Comparison of ENCODE assay signal across 18 cellular contexts in genomic region chr17:57672971-57673370, GRCh38.
DNase-seq lines count a peak whose midpoint lies in the region; ATAC-seq and TF ChIP-seq lines count a peak whose summit lies in the region.
"Had no signal": no experiment of that assay in that cellular context is flagged by ENCODE, and none has a peak within 500 bp of the region (broad histone marks: within the 10 kb centered on the region; RNA-seq: fewer than 3 reads in every experiment).

No MANE protein-coding gene starts in this region.

- intact Hi-C loops in activated naive CD4-positive, alpha-beta T cell treated with anti-CD3 and anti-CD28 coated beads for 36 hours (cut with micrococcal nuclease), result loop anchor here (1.0 to 10.0 kb wide), 7 partner anchors 74 to 542 kb away; partner anchors contain the start of genes CCDC182 and MSI2
- intact Hi-C loops in esophagus muscularis mucosa (cut with DNase I) (loop anchor here (5.0 to 10.0 kb wide), 2 partner anchors 76 to 538 kb away; no protein-coding TSS in a partner anchor), PC-3 (cut with micrococcal nuclease) (loop anchor here (1.0 to 5.0 kb wide), 4 partner anchors 76 to 542 kb away; no protein-coding TSS in a partner anchor)

- CTCF ChIA-PET in activated naive CD4-positive, alpha-beta T cell treated with anti-CD3 and anti-CD28 coated beads for 36 hours (lab: Charles Lee), result interaction anchor here (0.8 to 4.0 kb wide), 13 partner anchors 12 to 544 kb away, joined by 3 to 58 read pairs (median 4); no protein-coding TSS in a partner anchor
- CTCF ChIA-PET in PC-3 (lab: Charles Lee), result no interaction called here

- H3K4me3 ChIP-seq in esophagus muscularis mucosa, result no peak overlapping the region
- no peak overlapping the region for H3K4me3 ChIP-seq in PC-3 (ENCODE audit: low read length)

- H3F3A ChIP-seq in PC-3 (ENCODE audit: low read length, unreplicated experiment), result no peaks in the 10 kb centered on the region

- H3K9me3 ChIP-seq in esophagus muscularis mucosa (no peaks in the 10 kb centered on the region), PC-3 (ENCODE audit: low read length) (no peaks in the 10 kb centered on the region)
- H3K9me3 ChIP-seq: Caco-2 had no signal

- 98% methylated on average over 4 of the region's 4 CpGs for WGBS in esophagus muscularis mucosa

- no peaks in the 10 kb centered on the region for H3K27me3 Mint-ChIP-seq in activated naive CD4-positive, alpha-beta T cell treated with anti-CD3 and anti-CD28 coated beads for 36 hours (ENCODE audit: low read depth)
- H3K27me3 Mint-ChIP-seq in stimulated activated naive B cell treated with anti-CD40 and anti-IgM and Interleukin-4, amounts not matched to agents 10 μg/mL and 1 μg/mL and 100 μg/mL, for 72 hours, result no peaks in the 10 kb centered on the region
- H3K27me3 Mint-ChIP-seq: stimulated activated naive CD8-positive, alpha-beta T cell treated with anti-CD3 and anti-CD28 coated beads, Interleukin-15, amount 100 ng/mL, for 72 hours had no signal

- H3K9me2 ChIP-seq in PC-3 (replicated peaks; ENCODE audit: low read length), result no peaks in the 10 kb centered on the region

- H2AFZ ChIP-seq in PC-3 (ENCODE audit: low read length), result no peak overlapping the region

- H3K36me3 Mint-ChIP-seq in activated naive CD4-positive, alpha-beta T cell treated with anti-CD3 and anti-CD28 coated beads for 36 hours (ENCODE audit: low read depth), result no peaks in the 10 kb centered on the region
- peaks cover 21 to 51% of the 10 kb centered on the region in 2 donors for H3K36me3 Mint-ChIP-seq in stimulated activated naive B cell treated with anti-CD40 and anti-IgM and Interleukin-4, amounts not matched to agents 10 μg/mL and 1 μg/mL and 100 μg/mL, for 72 hours

- no peaks in the 10 kb centered on the region for H4K20me1 ChIP-seq in PC-3 (ENCODE audit: low read length)

- no peak for TF ChIP-seq POLR2A in esophagus muscularis mucosa (IDR thresholded peaks at IDR 0.05; ENCODE audit: low read depth)

- H3K27me3 ChIP-seq in esophagus muscularis mucosa (no peaks in the 10 kb centered on the region), PC-3 (ENCODE audit: low read length) (no peaks in the 10 kb centered on the region)

- no peak for DNase-seq in activated naive CD4-positive, alpha-beta T cell treated with anti-CD3 and anti-CD28 coated beads for 36 hours
- no peak for DNase-seq in activated naive CD4-positive, alpha-beta T cell treated with Interleukin-2 at 50 U/mL for 16 hours
- DNase-seq in activated CD8-positive, alpha-beta memory T cell treated with anti-CD3 and anti-CD28 coated beads, Interleukin-2, amount 50 U/mL, for 48 hours, result peak; percentile 40
- DNase-seq in esophagus muscularis mucosa (ENCODE audit: extremely low spot score), result peak; percentile 42
- DNase-seq in stimulated activated naive B cell treated with anti-CD40 and anti-IgM and Interleukin-4, amounts not matched to agents 10 μg/mL and 1 μg/mL and 100 μg/mL, for 72 hours, result no peak
- no peak for DNase-seq in PC-3
- no peak for DNase-seq in hippocampal formation (lab: John Stamatoyannopoulos, UW)
- DNase-seq in NCI-H1930 (lab: John Stamatoyannopoulos, UW), result no peak
- DNase-seq: ACHN; Caco-2; effector CD4-positive, alpha-beta T cell; GDM1; hypothalamus; left cardiac atrium; NCI-H2107; NCI-H748 treated with DMSO at 0.1 percent for 48 hours; small intestine had no signal

- no peaks in the 10 kb centered on the region for H3K9me3 Mint-ChIP-seq in activated naive CD4-positive, alpha-beta T cell treated with anti-CD3 and anti-CD28 coated beads for 36 hours
- no peaks in the 10 kb centered on the region for H3K9me3 Mint-ChIP-seq in stimulated activated naive B cell treated with anti-CD40 and anti-IgM and Interleukin-4, amounts not matched to agents 10 μg/mL and 1 μg/mL and 100 μg/mL, for 72 hours
- H3K9me3 Mint-ChIP-seq: stimulated activated naive CD8-positive, alpha-beta T cell treated with anti-CD3 and anti-CD28 coated beads, Interleukin-15, amount 100 ng/mL, for 72 hours had no signal

- H3K4me2 ChIP-seq in PC-3 (ENCODE audit: low read length), result no peak overlapping the region

- H3K9ac ChIP-seq in PC-3 (ENCODE audit: low read length), result no peak overlapping the region

- no peak for TF ChIP-seq EP300 in esophagus muscularis mucosa (IDR thresholded peaks at IDR 0.05)

- no peak for TF ChIP-seq CTCF in esophagus muscularis mucosa (IDR thresholded peaks at IDR 0.05)
- TF ChIP-seq CTCF in PC-3 (conservative IDR thresholded peaks at IDR 0.05; ENCODE audit: low read depth, low read length), result no peak

- H3K36me3 ChIP-seq in esophagus muscularis mucosa (peaks cover 0 to 23% (median 13%) of the 10 kb centered on the region in 4 donors), PC-3 (ENCODE audit: low read depth, low read length) (no peaks in the 10 kb centered on the region)

- BruUV-seq in PC-3 (replicated peaks; lab: Mats Ljungman, UMichigan), result no TSS peak

- H3K27ac Mint-ChIP-seq in activated naive CD4-positive, alpha-beta T cell treated with anti-CD3 and anti-CD28 coated beads for 36 hours, result peak overlapping the region; percentile 14
- peak overlapping the region; percentile 62 for H3K27ac Mint-ChIP-seq in stimulated activated naive B cell treated with anti-CD40 and anti-IgM and Interleukin-4, amounts not matched to agents 10 μg/mL and 1 μg/mL and 100 μg/mL, for 72 hours

- H3K4me3 Mint-ChIP-seq in activated naive CD4-positive, alpha-beta T cell treated with anti-CD3 and anti-CD28 coated beads for 36 hours, result no peak overlapping the region
- no peak overlapping the region for H3K4me3 Mint-ChIP-seq in stimulated activated naive B cell treated with anti-CD40 and anti-IgM and Interleukin-4, amounts not matched to agents 10 μg/mL and 1 μg/mL and 100 μg/mL, for 72 hours

- H3K79me2 ChIP-seq in PC-3 (ENCODE audit: low read length), result no peaks in the 10 kb centered on the region

- H3K27ac ChIP-seq in esophagus muscularis mucosa (replicated peaks in 1 of 4) (no peak overlapping the region), PC-3 (ENCODE audit: low read length) (no peak overlapping the region)

- POLR2A ChIA-PET in PC-3 (lab: Charles Lee; ENCODE audit: unreplicated experiment), result no interaction called here

- peaks cover 34% of the 10 kb centered on the region for H3K4me1 Mint-ChIP-seq in activated naive CD4-positive, alpha-beta T cell treated with anti-CD3 and anti-CD28 coated beads for 36 hours (ENCODE audit: low read depth)
- peaks cover 6 to 17% of the 10 kb centered on the region in 2 donors for H3K4me1 Mint-ChIP-seq in stimulated activated naive B cell treated with anti-CD40 and anti-IgM and Interleukin-4, amounts not matched to agents 10 μg/mL and 1 μg/mL and 100 μg/mL, for 72 hours

- ATAC-seq in stimulated activated naive B cell treated with anti-CD40 and anti-IgM and Interleukin-4, amounts not matched to agents 10 μg/mL and 1 μg/mL and 100 μg/mL, for 72 hours (replicated peaks), result no peak
- ATAC-seq in PC-3, result no peak

- peaks cover 3 to 19% (median 13%) of the 10 kb centered on the region in 4 donors for H3K4me1 ChIP-seq in esophagus muscularis mucosa
- H3K4me1 ChIP-seq in PC-3 (ENCODE audit: insufficient read depth, low read length), result peaks cover 4% of the 10 kb centered on the region; the same call in 1 of the 2 replicates
- H3K4me1 ChIP-seq: Caco-2 had no signal

Comparison
In these comparisons a context has a peak if more than half of its experiments do, and no peak if none do; other contexts are left out.
1. DNase-seq: peak in activated CD8-positive, alpha-beta memory T cell treated with anti-CD3 and anti-CD28 coated beads, Interleukin-2, amount 50 U/mL, for 48 hours (single experiment) and esophagus muscularis mucosa (single experiment); none in activated naive CD4-positive, alpha-beta T cell treated with anti-CD3 and anti-CD28 coated beads for 36 hours (single experiment), activated naive CD4-positive, alpha-beta T cell treated with Interleukin-2 at 50 U/mL for 16 hours (single experiment), stimulated activated naive B cell treated with anti-CD40 and anti-IgM and Interleukin-4, amounts not matched to agents 10 μg/mL and 1 μg/mL and 100 μg/mL, for 72 hours (single experiment), PC-3 (single experiment), hippocampal formation (0 of 2) and NCI-H1930 (0 of 2).